8 cellular contexts compared by ENCODE assay signal in the genomic region with DNA sequence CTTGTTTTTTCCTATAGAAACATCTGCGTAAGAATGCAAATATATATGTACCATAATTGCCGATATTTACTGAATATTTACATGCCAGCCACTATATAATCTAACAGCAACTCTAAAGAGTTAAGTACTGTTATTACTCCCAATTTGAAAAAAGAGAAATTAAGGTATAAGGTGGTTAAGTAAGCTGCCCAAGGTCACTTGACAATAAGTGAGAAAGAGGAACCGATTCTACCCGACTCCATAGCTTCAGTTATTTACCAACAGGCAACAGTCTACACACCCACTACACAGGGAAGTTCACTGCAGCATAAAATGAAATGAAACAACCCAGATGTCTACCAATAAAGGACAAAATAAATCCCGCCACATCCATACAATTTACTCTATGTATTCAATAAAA. TPM values are rescaled to one million over a fixed set of nuclear protein-coding genes. Genes with fewer than 3 reads are reported as not detected.
DNase-seq lines count a peak whose midpoint lies in the region; ATAC-seq and TF ChIP-seq lines count a peak whose summit lies in the region.

No MANE protein-coding gene starts in this region.

- H3K79me2 ChIP-seq in neural cell (replicated peaks; ENCODE audit: insufficient read depth, low read length): peaks cover 47% of the 10 kb centered on the region

- no peak for TF ChIP-seq CTCF in neural cell (IDR thresholded peaks at IDR 0.05; ENCODE audit: poor library complexity, severe bottlenecking)

- H3K27ac ChIP-seq in ectodermal cell (ENCODE audit: insufficient read depth, low read depth, low read length, poor library complexity, severe bottlenecking) (no peak overlapping the region), neural cell (ENCODE audit: low read length) (no peak overlapping the region)

- TF ChIP-seq RAD21 in neural cell (conservative IDR thresholded peaks at IDR 0.05): no peak

- no peak overlapping the region for H2AFZ ChIP-seq in neural cell (ENCODE audit: low read depth, low read length)

- peak; percentile 62 for ATAC-seq in GM19351 (IDR thresholded peaks at IDR 0.05; ENCODE audit: unreplicated experiment)
- ATAC-seq in HG03280 (IDR thresholded peaks at IDR 0.05; ENCODE audit: unreplicated experiment): peak; percentile 60

- intact Hi-C loops in posterior vena cava (cut with DNase I): no loop called here

- H3K4me3 ChIP-seq in ectodermal cell (ENCODE audit: insufficient read depth, low read depth, low read length): peak overlapping the region; percentile 66
- H3K4me3 ChIP-seq in neural cell (ENCODE audit: low read length): peak overlapping the region; percentile 92

- 10 to 48% methylated on average over 2 to 4 of the region's 5 CpGs for WGBS in ectodermal cell, 2 experiments

- H3K9ac ChIP-seq in neural cell (ENCODE audit: low read length): no peak overlapping the region

- DNase-seq in DMS79 (lab: John Stamatoyannopoulos, UW) (peak; percentile 9), RPMI8226 (peak; percentile 71), occipital lobe (lab: John Stamatoyannopoulos, UW) (no peak), posterior vena cava (ENCODE audit: low spot score) (no peak)

- H3K9me3 ChIP-seq in ectodermal cell (ENCODE audit: control insufficient read depth, low read length) (no peaks in the 10 kb centered on the region), neural cell (ENCODE audit: low read length) (no peaks in the 10 kb centered on the region)

- no peak overlapping the region for H3K4me2 ChIP-seq in neural cell (ENCODE audit: low read length)

- H3K36me3 ChIP-seq in ectodermal cell (ENCODE audit: control insufficient read depth, insufficient read depth, low read length): no peaks in the 10 kb centered on the region
- no peaks in the 10 kb centered on the region for H3K36me3 ChIP-seq in neural cell (ENCODE audit: insufficient read depth, low read length)

- no peaks in the 10 kb centered on the region for H4K20me1 ChIP-seq in neural cell (ENCODE audit: insufficient read depth)

- H3K4me1 ChIP-seq in ectodermal cell (ENCODE audit: control insufficient read depth, insufficient read depth, low read length): no peaks in the 10 kb centered on the region

- H3K9me2 ChIP-seq in neural cell (ENCODE audit: insufficient read depth, low read length): no peaks in the 10 kb centered on the region

- no peaks in the 10 kb centered on the region for H3F3A ChIP-seq in neural cell (ENCODE audit: insufficient read depth, low read length, poor library complexity, severe bottlenecking)

- H3K27me3 ChIP-seq in ectodermal cell (ENCODE audit: control insufficient read depth, insufficient read depth, low read length, poor library complexity, severe bottlenecking): no peaks in the 10 kb centered on the region
- H3K27me3 ChIP-seq in neural cell (ENCODE audit: insufficient read depth, low read depth, low read length): no peaks in the 10 kb centered on the region

- TF ChIP-seq EP300 in neural cell (conservative IDR thresholded peaks at IDR 0.05; ENCODE audit: poor library complexity, severe bottlenecking): no peak

TF ChIP-seq in neural cell, 6 proteins besides CTCF, POLR2A, EP300 and RAD21:
- TF ChIP-seq EZH2 (IDR thresholded peaks at IDR 0.05; ENCODE audit: borderline replicate concordance, insufficient read depth, low read length, poor library complexity, severe bottlenecking) (no peak), MXI1 (conservative IDR thresholded peaks at IDR 0.05; ENCODE audit: poor library complexity, severe bottlenecking) (no peak), TAF1 (IDR thresholded peaks at IDR 0.05; ENCODE audit: low read depth) (no peak), SMC3 (conservative IDR thresholded peaks at IDR 0.05; ENCODE audit: poor library complexity) (no peak), POLR2AphosphoS5 (IDR thresholded peaks at IDR 0.05) (no peak)
- TF ChIP-seq, protein P1, sequence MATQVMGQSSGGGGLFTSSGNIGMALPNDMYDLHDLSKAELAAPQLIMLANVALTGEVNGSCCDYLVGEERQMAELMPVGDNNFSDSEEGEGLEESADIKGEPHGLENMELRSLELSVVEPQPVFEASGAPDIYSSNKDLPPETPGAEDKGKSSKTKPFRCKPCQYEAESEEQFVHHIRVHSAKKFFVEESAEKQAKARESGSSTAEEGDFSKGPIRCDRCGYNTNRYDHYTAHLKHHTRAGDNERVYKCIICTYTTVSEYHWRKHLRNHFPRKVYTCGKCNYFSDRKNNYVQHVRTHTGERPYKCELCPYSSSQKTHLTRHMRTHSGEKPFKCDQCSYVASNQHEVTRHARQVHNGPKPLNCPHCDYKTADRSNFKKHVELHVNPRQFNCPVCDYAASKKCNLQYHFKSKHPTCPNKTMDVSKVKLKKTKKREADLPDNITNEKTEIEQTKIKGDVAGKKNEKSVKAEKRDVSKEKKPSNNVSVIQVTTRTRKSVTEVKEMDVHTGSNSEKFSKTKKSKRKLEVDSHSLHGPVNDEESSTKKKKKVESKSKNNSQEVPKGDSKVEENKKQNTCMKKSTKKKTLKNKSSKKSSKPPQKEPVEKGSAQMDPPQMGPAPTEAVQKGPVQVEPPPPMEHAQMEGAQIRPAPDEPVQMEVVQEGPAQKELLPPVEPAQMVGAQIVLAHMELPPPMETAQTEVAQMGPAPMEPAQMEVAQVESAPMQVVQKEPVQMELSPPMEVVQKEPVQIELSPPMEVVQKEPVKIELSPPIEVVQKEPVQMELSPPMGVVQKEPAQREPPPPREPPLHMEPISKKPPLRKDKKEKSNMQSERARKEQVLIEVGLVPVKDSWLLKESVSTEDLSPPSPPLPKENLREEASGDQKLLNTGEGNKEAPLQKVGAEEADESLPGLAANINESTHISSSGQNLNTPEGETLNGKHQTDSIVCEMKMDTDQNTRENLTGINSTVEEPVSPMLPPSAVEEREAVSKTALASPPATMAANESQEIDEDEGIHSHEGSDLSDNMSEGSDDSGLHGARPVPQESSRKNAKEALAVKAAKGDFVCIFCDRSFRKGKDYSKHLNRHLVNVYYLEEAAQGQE (IDR thresholded peaks at IDR 0.05; ENCODE audit: borderline replicate concordance): no peak

RNA-seq across cellular contexts. Expression of a gene that starts 1.1 kb away (rescaled TPM):
- polyA plus RNA-seq in ectodermal cell (2013, experiment 1 of 4): 61.3 TPM
- polyA plus RNA-seq in ectodermal cell (2013, experiment 2 of 4): 57.6 TPM
- polyA plus RNA-seq in ectodermal cell (2013, experiment 3 of 4): 64.5 TPM
- 62.4 TPM for polyA plus RNA-seq in ectodermal cell (2013, experiment 4 of 4)
- polyA plus RNA-seq in neural cell: 1.2 and 5.3 TPM in 2 replicates
- polyA minus RNA-seq in neural cell: 3.9 and 5.7 TPM in 2 replicates
- total RNA-seq in occipital lobe (28.4 TPM), posterior vena cava (10 to 100 TPM; 16.6 to 19.7 TPM)

Comparison
In these comparisons a context has a peak if more than half of its experiments do, and no peak if none do; other contexts are left out.
1. DNase-seq: peak in DMS79 (single experiment) and RPMI8226 (single experiment); none in occipital lobe (single experiment) and posterior vena cava (single experiment).